Comparison of ENCODE assay signal across 1 cellular context in the genomic region with DNA sequence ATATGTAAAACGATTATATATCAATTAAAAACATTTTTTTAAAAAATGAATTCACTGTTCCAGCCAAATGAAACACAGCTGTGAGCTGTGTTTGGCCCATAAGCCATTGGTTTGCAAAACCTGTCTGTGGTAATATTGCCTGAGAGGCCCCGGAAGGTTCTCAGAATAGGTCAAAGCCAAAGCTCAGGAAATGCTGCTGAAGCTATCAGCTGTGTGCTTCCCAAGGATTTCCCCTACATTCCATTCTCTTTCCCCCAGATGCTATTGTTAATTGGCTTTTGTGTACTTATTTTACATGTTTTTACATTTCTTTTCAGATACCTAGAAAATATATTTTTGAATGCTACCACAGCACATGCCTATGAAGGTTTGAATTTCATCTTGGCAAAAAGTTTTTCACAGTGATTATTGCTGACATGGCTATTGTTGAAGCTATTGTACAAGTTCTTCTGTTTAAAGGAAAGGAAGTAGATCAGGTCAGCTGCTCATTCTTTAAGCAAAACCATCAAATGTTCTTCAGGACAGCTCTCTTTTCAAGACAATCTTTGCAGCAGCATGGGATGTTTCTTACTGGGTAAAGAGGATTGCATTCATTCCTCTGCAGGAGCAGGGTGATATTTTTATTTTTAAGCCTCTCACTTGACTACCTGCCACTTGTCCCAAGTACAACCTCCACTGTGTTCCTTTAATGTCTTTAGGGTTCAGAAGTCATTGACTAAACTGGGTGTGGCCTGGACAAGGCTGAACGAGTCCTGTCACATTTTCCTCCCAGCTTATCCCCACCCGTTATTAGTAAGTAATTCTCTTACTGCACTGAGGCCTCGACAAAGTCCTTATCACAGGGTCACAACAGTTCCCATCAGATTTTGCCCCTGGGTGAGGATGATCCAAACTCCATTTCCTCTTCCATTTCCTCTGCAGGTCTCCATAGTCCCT.
TF ChIP-seq lines count a peak whose summit lies in the region.

No MANE protein-coding gene starts in this region.

TF ChIP-seq in endothelial cell of umbilical vein, 7 proteins besides CTCF, POLR2A, EP300 and RAD21:
- TF ChIP-seq POLR2AphosphoS5 (IDR thresholded peaks at IDR 0.05; ENCODE audit: insufficient read depth, low read depth, low read length): peak; percentile 31
- peak; percentile 64 for TF ChIP-seq GATA2 (IDR thresholded peaks at IDR 0.05; ENCODE audit: insufficient read depth, insufficient read length, low read depth, low read length)
- no peak for TF ChIP-seq FOS (IDR thresholded peaks at IDR 0.05; ENCODE audit: borderline replicate concordance, insufficient read depth, low read length)
